8 cellular contexts compared by ENCODE assay signal in the genomic region with DNA sequence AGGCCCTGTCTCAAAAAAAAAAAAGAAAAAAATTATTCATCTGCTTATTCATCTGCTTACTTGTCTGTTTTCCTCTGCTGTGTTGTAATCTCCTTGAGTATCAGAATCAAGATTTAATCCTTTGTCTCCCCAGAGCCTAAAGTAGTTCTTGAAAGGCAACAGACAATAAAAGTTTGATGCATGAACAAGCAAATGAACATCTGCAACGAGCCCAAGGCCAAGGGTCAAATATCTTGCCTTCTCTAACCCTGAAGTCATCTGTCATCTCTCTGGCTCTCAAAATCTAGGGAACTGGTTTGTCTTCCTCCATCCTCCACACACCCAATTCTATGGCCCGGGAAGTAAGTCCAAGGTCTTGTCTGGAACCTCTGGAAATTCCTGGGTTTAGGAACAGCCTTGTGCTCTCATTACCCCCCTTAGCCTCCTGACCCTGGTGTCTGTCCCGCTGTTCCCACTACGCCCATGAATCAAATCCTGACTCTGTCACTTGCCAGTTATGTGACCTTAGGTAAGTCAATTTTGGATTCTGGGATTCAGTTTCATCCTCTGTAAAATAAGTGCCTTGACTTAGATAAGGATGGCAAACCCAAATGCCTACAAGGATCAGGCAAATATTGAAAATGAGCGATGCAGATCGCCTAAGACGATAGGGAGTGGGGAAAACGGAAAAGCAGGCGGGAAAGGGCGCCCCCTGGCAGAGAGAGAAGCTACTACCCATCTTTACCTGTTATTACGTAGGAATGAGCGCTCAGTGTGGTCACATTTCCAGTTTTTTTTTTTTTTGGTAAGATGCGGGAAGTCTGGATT.
A peak's percentile ranks its signal among the peaks of the same experiment; 100 is the strongest.
DNase-seq lines count a peak whose midpoint lies in the region; ATAC-seq, FAIRE-seq and TF ChIP-seq lines count a peak whose summit lies in the region.

No MANE protein-coding gene starts in this region.

- no peak overlapping the region for H2AFZ ChIP-seq in keratinocyte (ENCODE audit: control insufficient read depth, low read length)

- H3K4me3 ChIP-seq in AG04449 (ENCODE audit: low read depth, low read length) = no peak overlapping the region
- H3K4me3 ChIP-seq in keratinocyte (ENCODE audit: control insufficient read depth in 2 of 3, extremely low read depth in 1 of 3, insufficient read depth in 2 of 3, low read depth in 1 of 3, low read length in 3 of 3) = no peak overlapping the region

- H3K36me3 ChIP-seq in keratinocyte (ENCODE audit: control insufficient read depth in 2 of 2, extremely low read depth in 1 of 2, insufficient read depth in 2 of 2, low read length in 2 of 2) = no peaks in the 10 kb centered on the region

- dilution Hi-C loops in keratinocyte (cut with MboI; ENCODE audit: extremely low pct_ligation_motif_present, low sequenced_read_pairs) = no loop called here

- no peaks in the 10 kb centered on the region for H3K79me2 ChIP-seq in keratinocyte (ENCODE audit: control insufficient read depth, insufficient read depth, low read length)

- H3K4me1 ChIP-seq in keratinocyte (ENCODE audit: control insufficient read depth, extremely low read depth, insufficient read depth, low read length) = no peaks in the 10 kb centered on the region

- TF ChIP-seq CTCF in AG04449 (IDR thresholded peaks at IDR 0.05; ENCODE audit: insufficient read depth, low read length, missing control alignments) = peak; percentile 32
- TF ChIP-seq CTCF in GM20000 (IDR thresholded peaks at IDR 0.05; ENCODE audit: extremely low read depth, missing control alignments) = peak; percentile 57
- peak; percentile 22 to 49 (median 41) for TF ChIP-seq CTCF in keratinocyte (optimal IDR thresholded peaks at IDR 0.05 in 1 of 3, IDR thresholded peaks at IDR 0.05 in 1 of 3, conservative IDR thresholded peaks at IDR 0.05 in 1 of 3; ENCODE audit: extremely low read depth in 1 of 3, insufficient read depth in 2 of 3, low read length in 3 of 3)

- no peak overlapping the region for H3K9ac ChIP-seq in keratinocyte (ENCODE audit: control insufficient read depth, extremely low read depth, insufficient read depth, low read length)

- H3K27me3 ChIP-seq in keratinocyte (ENCODE audit: control insufficient read depth, extremely low read depth, insufficient read depth, low read length) = peaks cover 2% of the 10 kb centered on the region

- no peaks in the 10 kb centered on the region for H4K20me1 ChIP-seq in keratinocyte (ENCODE audit: control insufficient read depth, extremely low read depth, insufficient read depth, low read length)

- H3K9me1 ChIP-seq in keratinocyte (ENCODE audit: control insufficient read depth, extremely low read depth, insufficient read depth, low read length) = no peaks in the 10 kb centered on the region

- H3K9me3 ChIP-seq in keratinocyte (ENCODE audit: control insufficient read depth, low read depth, low read length) = no peaks in the 10 kb centered on the region

- ATAC-seq in HG03159 (IDR thresholded peaks at IDR 0.05; ENCODE audit: unreplicated experiment) (no peak), HG03039 (IDR thresholded peaks at IDR 0.05; ENCODE audit: unreplicated experiment) (no peak)

- POLR2A ChIA-PET in AG04449 (lab: Yijun Ruan, JAX) = no interaction called here

- FAIRE-seq in keratinocyte (lab: Jason Lieb, UNC) = no peak

- no peak overlapping the region for H3K27ac ChIP-seq in keratinocyte (ENCODE audit: control insufficient read depth, insufficient read depth, low read length)

- no peak overlapping the region for H3K4me2 ChIP-seq in keratinocyte (ENCODE audit: control insufficient read depth, extremely low read depth, insufficient read depth, low read depth, low read length)

- DNase-seq in AG04449 (ENCODE audit: low read depth, low spot score) = no peak
- DNase-seq in GM20000 (ENCODE audit: low spot score) = peak; percentile 35
- peak; percentile 41 for DNase-seq in UCSD-AML1 (lab: John Stamatoyannopoulos, UW; ENCODE audit: unreplicated experiment)
- DNase-seq in keratinocyte (ENCODE audit: low read depth, low spot score) = no peak
- DNase-seq in OCI-M2 (lab: John Stamatoyannopoulos, UW; ENCODE audit: unreplicated experiment) = no peak
- DNase-seq in activated CD4-positive, CD25-positive, alpha-beta regulatory T cell (lab: John Stamatoyannopoulos, UW) = no peak

- CTCF ChIA-PET in AG04449 (lab: Yijun Ruan, JAX) = interaction anchor here (0.9 to 1.0 kb wide), 2 partner anchors 9 to 199 kb away, joined by 3 read pairs; no protein-coding TSS in a partner anchor

Comparison
In these comparisons a context has a peak if more than half of its experiments do, and no peak if none do; other contexts are left out.
1. DNase-seq: peak in GM20000 (single experiment) and UCSD-AML1 (single experiment); none in AG04449 (single experiment), keratinocyte (single experiment), OCI-M2 (single experiment) and activated CD4-positive, CD25-positive, alpha-beta regulatory T cell (0 of 4).
2. Peak in every context shown above with its lines, with median percentiles within 50 percentile points of each other: CTCF ChIP-seq.